Comparison of ENCODE assay signal across 15 cellular contexts in genomic region chr3:37912052-37912733, GRCh38. TPM values are rescaled to one million over a fixed set of nuclear protein-coding genes. Genes with fewer than 3 reads are reported as not detected.
DNase-seq lines count a peak whose midpoint lies in the region; ATAC-seq and TF ChIP-seq lines count a peak whose summit lies in the region.
"Had no signal": no experiment of that assay in that cellular context is flagged by ENCODE, and none has a peak within 500 bp of the region (broad histone marks: within the 10 kb centered on the region; RNA-seq: fewer than 3 reads in every experiment).

No MANE protein-coding gene starts in this region.

- peaks cover 49% of the 10 kb centered on the region for H3K4me1 Mint-ChIP-seq in dendritic cell treated with granulocyte-macrophage colony-stimulating factor and Interleukin-4, amounts not matched to agents 40 ng/mL and 50 ng/mL, for 4 days (ENCODE audit: low read depth)

- H3K27ac ChIP-seq in OCI-LY3 (ENCODE audit: low read length) (no peak overlapping the region), right lobe of liver (no peak overlapping the region)
- H3K27ac ChIP-seq: Peyer's patch had no signal

- H4K20me1 ChIP-seq in OCI-LY3 (ENCODE audit: insufficient read depth, low read length), result no peaks in the 10 kb centered on the region

- no peak overlapping the region for H3K4me3 Mint-ChIP-seq in dendritic cell treated with granulocyte-macrophage colony-stimulating factor and Interleukin-4, amounts not matched to agents 40 ng/mL and 50 ng/mL, for 4 days

- WGBS in right lobe of liver (ENCODE audit: insufficient coverage, low coverage, low lambda C conversion rate, missing lambda C conversion rate), result 40% methylated on average over 5 of the region's 9 CpGs

- no peak overlapping the region for H2AFZ ChIP-seq in OCI-LY3 (ENCODE audit: low read depth, low read length)

- no peaks in the 10 kb centered on the region for H3K27me3 Mint-ChIP-seq in dendritic cell treated with granulocyte-macrophage colony-stimulating factor and Interleukin-4, amounts not matched to agents 40 ng/mL and 50 ng/mL, for 4 days

- intact Hi-C loops in dendritic cell treated with granulocyte-macrophage colony-stimulating factor and Interleukin-4, amounts not matched to agents 40 ng/mL and 50 ng/mL, for 4 days (cut with micrococcal nuclease), result loop anchor here (5.0 kb wide), 1 partner anchor 55 kb away; no protein-coding TSS in a partner anchor
- intact Hi-C loops in right lobe of liver (cut with DNase I), result no loop called here

- ATAC-seq in right lobe of liver (peak; percentile 25 to 50 (median 38)), GM19455 (IDR thresholded peaks at IDR 0.05; ENCODE audit: unreplicated experiment) (no peak)

- H3K36me3 Mint-ChIP-seq in dendritic cell treated with granulocyte-macrophage colony-stimulating factor and Interleukin-4, amounts not matched to agents 40 ng/mL and 50 ng/mL, for 4 days (ENCODE audit: low read depth), result no peaks in the 10 kb centered on the region

- H3K4me2 ChIP-seq in OCI-LY3 (ENCODE audit: low read length), result no peak overlapping the region

- no peaks in the 10 kb centered on the region for H3K36me3 ChIP-seq in OCI-LY3 (replicated peaks; ENCODE audit: low read depth, low read length)
- no peaks in the 10 kb centered on the region for H3K36me3 ChIP-seq in right lobe of liver
- H3K36me3 ChIP-seq: pancreas, Peyer's patch had no signal

- peak; percentile 65 for DNase-seq in CD1c-positive myeloid dendritic cell (ENCODE audit: extremely low spot score)
- DNase-seq in right lobe of liver, result no peak
- no peak for DNase-seq in effector CD4-positive, alpha-beta T cell
- no peak for DNase-seq in T-helper 2 cell
- DNase-seq in nucleus accumbens (lab: John Stamatoyannopoulos, UW), result no peak
- DNase-seq: erythroblast, heart right ventricle, mesenchymal stem cell, NCI-H1436 treated with DMSO at 0.1 percent for 48 hours, NCI-H446 treated with DMSO at 0.1 percent for 48 hours, pancreas, Peyer's patch had no signal

- H3K27me3 ChIP-seq in OCI-LY3 (ENCODE audit: low read depth, low read length) (peaks cover 12% of the 10 kb centered on the region; the same call in 1 of the 2 replicates), right lobe of liver (no peaks in the 10 kb centered on the region)
- H3K27me3 ChIP-seq: heart right ventricle, pancreas, Peyer's patch had no signal

- peak overlapping the region; percentile 73 for H3K27ac Mint-ChIP-seq in dendritic cell treated with granulocyte-macrophage colony-stimulating factor and Interleukin-4, amounts not matched to agents 40 ng/mL and 50 ng/mL, for 4 days

- TF ChIP-seq CTCF in OCI-LY3 (IDR thresholded peaks at IDR 0.05; ENCODE audit: low read depth, low read length) (peak; percentile 10; the same call in 1 of the 2 replicates), right lobe of liver (IDR thresholded peaks at IDR 0.05) (peak in 1 of 4 donors; percentile 13)

- peaks cover 6% of the 10 kb centered on the region; the same call in 1 of the 2 replicates for H3K4me1 ChIP-seq in OCI-LY3 (ENCODE audit: low read length)
- H3K4me1 ChIP-seq in right lobe of liver, result peaks cover 0 to 6% (median 0%) of the 10 kb centered on the region in 4 donors
- H3K4me1 ChIP-seq: pancreas had no signal

- no peaks in the 10 kb centered on the region; the same call in 1 of the 2 replicates for H3K9me3 ChIP-seq in OCI-LY3 (ENCODE audit: insufficient read depth, low read length)
- H3K9me3 ChIP-seq in right lobe of liver, result no peaks in the 10 kb centered on the region
- H3K9me3 ChIP-seq: pancreas, Peyer's patch had no signal

- H3K9me3 Mint-ChIP-seq in dendritic cell treated with granulocyte-macrophage colony-stimulating factor and Interleukin-4, amounts not matched to agents 40 ng/mL and 50 ng/mL, for 4 days, result no peaks in the 10 kb centered on the region

- TF ChIP-seq POLR2A in right lobe of liver (IDR thresholded peaks at IDR 0.05), result no peak

- H3K4me3 ChIP-seq in OCI-LY3 (ENCODE audit: low read length), result no peak overlapping the region
- H3K4me3 ChIP-seq in right lobe of liver, result no peak overlapping the region
- H3K4me3 ChIP-seq: heart right ventricle, pancreas, Peyer's patch had no signal

- no peaks in the 10 kb centered on the region for H3K79me2 ChIP-seq in OCI-LY3 (ENCODE audit: low read length)

- no peak overlapping the region for H3K9ac ChIP-seq in OCI-LY3 (ENCODE audit: low read length)

RNA-seq across cellular contexts. Expression of gene CTDSPL, which starts 50.5 kb away (rescaled TPM):
- 10 to 100 TPM; 14.9 to 22.8 (median 18.0) TPM for total RNA-seq in right lobe of liver
